Comparison of ENCODE assay signal across 21 cellular contexts in genomic region chr2:227960356-227960755, GRCh38.
"Had no signal": no experiment of that assay in that cellular context is flagged by ENCODE, and none has a peak within 500 bp of the region (broad histone marks: within the 10 kb centered on the region; RNA-seq: fewer than 3 reads in every experiment).

No MANE protein-coding gene starts in this region.

- H3K27ac ChIP-seq: coronary artery, epithelial cell of prostate, esophagus squamous epithelium, gastrocnemius medialis, heart right ventricle, left lung, lower lobe of right lung had no signal

- H3K36me3 ChIP-seq: esophagus squamous epithelium, gastrocnemius medialis, heart right ventricle, left lung, lower lobe of right lung had no signal

- H3K9me3 ChIP-seq: esophagus squamous epithelium, gastrocnemius medialis, lower lobe of right lung, mucosa of descending colon had no signal

- H3K27me3 ChIP-seq: esophagus squamous epithelium, gastrocnemius medialis, heart right ventricle, left lung had no signal

- H3K4me3 ChIP-seq: coronary artery, esophagus squamous epithelium, gastrocnemius medialis, heart right ventricle, left lung, lower lobe of right lung, mucosa of descending colon had no signal

- DNase-seq: effector CD8-positive, alpha-beta T cell; effector memory CD8-positive, alpha-beta T cell; endodermal cell; erythroblast; esophagus squamous epithelium; foreskin fibroblast; foreskin melanocyte; gastrocnemius medialis; glutamatergic neuron; head of caudate nucleus; heart right ventricle; hippocampal formation; left cardiac atrium; left lung; left ventricle myocardium superior; lower lobe of right lung; mesenchymal stem cell; mucosa of descending colon; naive B cell had no signal
